In genomic region chr20:11324990-11325389, GRCh38 we compare ENCODE assay signal across 23 cellular contexts.
"Had no signal": no experiment of that assay in that cellular context is flagged by ENCODE, and none has a peak within 500 bp of the region (broad histone marks: within the 10 kb centered on the region; RNA-seq: fewer than 3 reads in every experiment).

No MANE protein-coding gene starts in this region.

- H3K27me3 ChIP-seq: adrenal gland, SJCRH30 had no signal

- DNase-seq: activated CD4-positive, alpha-beta T cell treated with anti-CD3 and anti-CD28 coated beads, Interleukin-2, amount 10 ng/mL, durations not matched to agents 24 days and 14 days; activated CD4-positive, alpha-beta T cell treated with anti-CD3 and anti-CD28 coated beads, Interleukin-2, amount 50 U/mL, for 48 hours; activated CD4-positive, CD25-positive, alpha-beta regulatory T cell; activated CD8-positive, alpha-beta T cell treated with anti-CD3 and anti-CD28 coated beads, Interleukin-2, amount 10 ng/mL, durations not matched to agents 7 days and 5 days; activated gamma-delta T cell treated with Interleukin-2 at 50 U/mL for 16 hours; activated naive CD4-positive, alpha-beta T cell treated with anti-CD3 and anti-CD28 coated beads for 36 hours; activated T-cell treated with anti-CD3 and anti-CD28 coated beads, Interleukin-2, amount 50 U/mL, for 24 hours; adrenal gland; central memory CD4-positive, alpha-beta T cell; NCI-H1105; NCI-H1417 treated with DMSO at 0.1 percent for 48 hours; NCI-H1694; NCI-H1930; NCI-H2081 treated with DMSO at 0.1 percent for 48 hours; NCI-H345; NCI-H524 treated with DMSO at 0.1 percent for 48 hours; SHP77; SJCRH30; T1000; WERI-Rb-1 had no signal

- H3K27ac ChIP-seq: adrenal gland, SJCRH30, SK-N-MC, WERI-Rb-1 had no signal

- H3K4me3 ChIP-seq: adrenal gland, K562, SJCRH30, SK-N-MC had no signal

- H3K4me1 ChIP-seq: adrenal gland, SJCRH30 had no signal

- ATAC-seq: activated CD8-positive, alpha-beta T cell treated with anti-CD3 and anti-CD28 coated beads, Interleukin-2, amount 10 ng/mL, durations not matched to agents 7 days and 5 days; activated naive CD4-positive, alpha-beta T cell treated with anti-CD3 and anti-CD28 coated beads, Interleukin-2, amount 50 U/mL, for 72 hours; K562 had no signal

- H3K36me3 ChIP-seq: adrenal gland, SJCRH30, WERI-Rb-1 had no signal

- H3K9me3 ChIP-seq: adrenal gland, SJCRH30 had no signal
